ENCODE assay signal across 1 cellular context in genomic region chr5:45694255-45694834, GRCh38.
TF ChIP-seq lines count a peak whose summit lies in the region.

No MANE protein-coding gene starts in this region.

TF ChIP-seq in GM23338, 12 proteins besides CTCF, POLR2A, EP300 and RAD21 (continued from another document):
- peak; percentile 79 for TF ChIP-seq REST (IDR thresholded peaks at IDR 0.05; ENCODE audit: unreplicated experiment)
- no peak for TF ChIP-seq NANOG (IDR thresholded peaks at IDR 0.05; ENCODE audit: borderline replicate concordance)
- no peak for TF ChIP-seq EZH2phosphoT487 (IDR thresholded peaks at IDR 0.05; ENCODE audit: unreplicated experiment)
- no peak for TF ChIP-seq STAT1 (IDR thresholded peaks at IDR 0.05; ENCODE audit: unreplicated experiment)
